1 cellular context compared by ENCODE assay signal in the genomic region with DNA sequence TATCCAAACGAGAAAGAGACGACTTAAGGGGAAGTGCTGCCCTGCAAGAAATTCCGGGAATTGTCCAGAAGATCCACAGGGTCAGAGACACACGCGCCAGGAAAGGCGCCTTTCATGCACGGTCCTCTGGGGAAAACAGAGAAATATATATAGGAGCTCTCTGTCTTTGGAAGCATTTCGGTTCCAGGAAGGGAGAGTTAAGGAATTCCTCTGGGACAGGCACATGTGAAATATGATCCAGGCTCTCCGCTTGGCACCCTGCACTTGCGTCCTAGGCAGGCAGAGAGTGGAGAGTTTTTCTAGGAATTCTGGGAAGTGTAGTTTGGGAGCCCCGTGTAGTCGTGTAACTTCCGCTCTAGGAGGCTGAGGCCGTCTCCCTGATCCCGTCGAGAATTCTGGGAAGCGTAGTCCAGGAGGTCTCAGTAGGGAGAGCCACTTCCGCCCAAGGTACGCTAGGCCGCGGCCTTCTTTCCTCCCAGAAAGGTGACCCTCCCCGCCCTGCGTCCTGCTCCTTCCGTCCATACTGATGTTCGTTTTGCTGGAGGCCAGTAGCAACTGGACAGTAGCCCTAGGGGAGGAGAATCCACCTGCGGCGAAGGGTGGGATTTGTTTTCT.
A peak's percentile ranks its signal among the peaks of the same experiment; 100 is the strongest.
TF ChIP-seq lines count a peak whose summit lies in the region.

No MANE protein-coding gene starts in this region.

TF ChIP-seq in HCT116, 20 proteins besides CTCF, POLR2A, EP300 and RAD21:
- TF ChIP-seq ELF1 (IDR thresholded peaks at IDR 0.05; ENCODE audit: borderline replicate concordance, low read depth) (peak; percentile 66), POLR2AphosphoS5 (IDR thresholded peaks at IDR 0.05; ENCODE audit: low read depth, low read length) (peak; percentile 71), ZFX (IDR thresholded peaks at IDR 0.05) (peak; percentile 64)
- TF ChIP-seq, protein P1, sequence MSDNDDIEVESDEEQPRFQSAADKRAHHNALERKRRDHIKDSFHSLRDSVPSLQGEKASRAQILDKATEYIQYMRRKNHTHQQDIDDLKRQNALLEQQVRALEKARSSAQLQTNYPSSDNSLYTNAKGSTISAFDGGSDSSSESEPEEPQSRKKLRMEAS (IDR thresholded peaks at IDR 0.05), result peak; percentile 38; the same call in 1 of the 2 replicates
